ENCODE assay signal across 8 cellular contexts in genomic region chr12:47377414-47378221, GRCh38.
DNase-seq lines count a peak whose midpoint lies in the region; ATAC-seq and TF ChIP-seq lines count a peak whose summit lies in the region.

No MANE protein-coding gene starts in this region.

- H3K4me3 ChIP-seq in fibroblast of lung (replicated peaks in 1 of 4; ENCODE audit: control extremely low read depth in 1 of 4, insufficient read depth in 1 of 4, low read depth in 3 of 4, low read length in 4 of 4): peak overlapping the region in 1 of 4 experiments; percentile 5

- no peaks in the 10 kb centered on the region for H3K36me3 ChIP-seq in fibroblast of lung (ENCODE audit: control insufficient read depth, insufficient read depth, low read length)

- no peak for TF ChIP-seq CTCF in fibroblast of lung (conservative IDR thresholded peaks at IDR 0.05 in 1 of 2, IDR thresholded peaks at IDR 0.05 in 1 of 2; ENCODE audit: low read depth in 1 of 2, low read length in 2 of 2)

- no peaks in the 10 kb centered on the region for H3K27me3 ChIP-seq in fibroblast of lung (ENCODE audit: control insufficient read depth, insufficient read depth, low read length)

- peak overlapping the region; percentile 58 for H2AFZ ChIP-seq in fibroblast of lung (ENCODE audit: low read length)

- H3K4me2 ChIP-seq in fibroblast of lung (ENCODE audit: extremely low read depth, insufficient read depth, low read length): peak overlapping the region; percentile 75

- DNase-seq in C1 segment of cervical spinal cord (lab: John Stamatoyannopoulos, UW) (peak in 10 of 14 donors; percentile 2 to 83 (median 21)), RKO (ENCODE audit: low spot score) (peak; percentile 59), fibroblast of lung (ENCODE audit: low read depth in 2 of 2) (peak; percentile 99 to 100), occipital lobe (lab: John Stamatoyannopoulos, UW) (peak; percentile 35)
- no peak for DNase-seq in stimulated activated CD4-positive, alpha-beta T cell treated with anti-CD3 and anti-CD28 coated beads, Interleukin-2, amount 100 ng/mL, for 24 hours

- peak overlapping the region; percentile 20 for H3K9ac ChIP-seq in fibroblast of lung (ENCODE audit: insufficient read depth, low read length)

- no peaks in the 10 kb centered on the region for H3K9me3 ChIP-seq in fibroblast of lung (ENCODE audit: control insufficient read depth, insufficient read depth, low read depth, low read length)

- ATAC-seq in HG02642 (IDR thresholded peaks at IDR 0.05; ENCODE audit: poor library complexity, unreplicated experiment) (no peak), GM21526 (IDR thresholded peaks at IDR 0.05; ENCODE audit: low FRiP score, unreplicated experiment) (no peak), HG02763 (IDR thresholded peaks at IDR 0.05; ENCODE audit: unreplicated experiment) (no peak)

- peak overlapping the region; percentile 72 for H3K27ac ChIP-seq in fibroblast of lung (ENCODE audit: insufficient read depth, low read length)

- no peaks in the 10 kb centered on the region for H3K79me2 ChIP-seq in fibroblast of lung (ENCODE audit: control insufficient read depth, insufficient read depth, low read length)

- H3K4me1 ChIP-seq in fibroblast of lung (ENCODE audit: control insufficient read depth, extremely low read depth, insufficient read depth, low read length): no peaks in the 10 kb centered on the region

- H4K20me1 ChIP-seq in fibroblast of lung (ENCODE audit: control insufficient read depth, extremely low read depth, insufficient read depth, low read length): no peaks in the 10 kb centered on the region

Comparison
In these comparisons a context has a peak if more than half of its experiments do, and no peak if none do; other contexts are left out.
1. DNase-seq: peak in C1 segment of cervical spinal cord (10 of 14), RKO (single experiment), fibroblast of lung (2 of 2) and occipital lobe (single experiment); none in stimulated activated CD4-positive, alpha-beta T cell treated with anti-CD3 and anti-CD28 coated beads, Interleukin-2, amount 100 ng/mL, for 24 hours (0 of 2).